Comparison of ENCODE assay signal across 8 cellular contexts in genomic region chr17:51427259-51428255, GRCh38.
DNase-seq lines count a peak whose midpoint lies in the region; ATAC-seq and TF ChIP-seq lines count a peak whose summit lies in the region.

No MANE protein-coding gene starts in this region.

- intact Hi-C loops in testis (cut with DNase I; ENCODE audit: low total_unique reads), result no loop called here

- TF ChIP-seq CTCF in GM23338 (conservative IDR thresholded peaks at IDR 0.05; ENCODE audit: low read depth in 2 of 2) (no peak), testis (IDR thresholded peaks at IDR 0.05) (no peak), hepatocyte (IDR thresholded peaks at IDR 0.05; ENCODE audit: poor library complexity) (no peak)

- H3F3A ChIP-seq in GM23338 (replicated peaks; ENCODE audit: low read depth), result no peaks in the 10 kb centered on the region

- 58% methylated on average over 12 of the region's 12 CpGs for WGBS in testis, 2 donors
- 73% methylated on average over 12 of the region's 12 CpGs for WGBS in hepatocyte (ENCODE audit: low lambda C conversion rate, missing lambda C conversion rate)

- H3K9me2 ChIP-seq in GM23338 (ENCODE audit: insufficient read depth) (0 out of 2 replicates have a peak, but pooled peaks cover 2% of the 10 kb centered on the region), hepatocyte (replicated peaks; ENCODE audit: insufficient read depth) (no peaks in the 10 kb centered on the region)

- H3K79me2 ChIP-seq in GM23338 (replicated peaks; ENCODE audit: insufficient read depth) (no peaks in the 10 kb centered on the region), hepatocyte (no peaks in the 10 kb centered on the region)

- peak overlapping the region; percentile 12 for H3K4me3 ChIP-seq in CD8-positive, alpha-beta memory T cell (ENCODE audit: low read length)
- H3K4me3 ChIP-seq in GM23338 (no peak overlapping the region), testis (no peak overlapping the region), hepatocyte (no peak overlapping the region)

- DNase-seq in CD8-positive, alpha-beta memory T cell, result peak; percentile 23 to 76 (median 48)
- no peak for DNase-seq in GM23338 (ENCODE audit: low spot score)
- peak; percentile 86 to 90 for DNase-seq in SHP77 (lab: John Stamatoyannopoulos, UW)
- peak; percentile 32 to 39 for DNase-seq in stimulated activated CD8-positive, alpha-beta memory T cell treated with anti-CD3 and anti-CD28 coated beads, Interleukin-15, amount 100 ng/mL, for 48 hours (ENCODE audit: low read depth in 2 of 2)
- DNase-seq in testis, result no peak
- DNase-seq in hepatocyte (ENCODE audit: low spot score), result no peak
- DNase-seq in mesenteric fat pad (ENCODE audit: low spot score), result no peak

- ATAC-seq in GM23338, result no peak

- H3K9me3 Mint-ChIP-seq in CD8-positive, alpha-beta memory T cell, result no peaks in the 10 kb centered on the region
- peaks cover 21% of the 10 kb centered on the region for H3K9me3 Mint-ChIP-seq in GM23338
- no peaks in the 10 kb centered on the region for H3K9me3 Mint-ChIP-seq in activated naive CD4-positive, alpha-beta T cell treated with anti-CD3 and anti-CD28 coated beads, Interleukin-2, amount 50 U/mL, for 24 hours

- H3K4me2 ChIP-seq in GM23338 (no peak overlapping the region), hepatocyte (no peak overlapping the region)

- no peaks in the 10 kb centered on the region for H3K36me3 ChIP-seq in CD8-positive, alpha-beta memory T cell (ENCODE audit: insufficient read depth, low read length)
- no peaks in the 10 kb centered on the region for H3K36me3 ChIP-seq in GM23338 (ENCODE audit: insufficient read depth)
- no peaks in the 10 kb centered on the region for H3K36me3 ChIP-seq in testis (ENCODE audit: low read depth, missing control alignments)
- no peaks in the 10 kb centered on the region for H3K36me3 ChIP-seq in hepatocyte (replicated peaks; ENCODE audit: insufficient read depth, low read depth)

- H4K20me1 ChIP-seq in GM23338 (replicated peaks; ENCODE audit: insufficient read depth) (no peaks in the 10 kb centered on the region), hepatocyte (ENCODE audit: insufficient read depth, poor library complexity, severe bottlenecking) (no peaks in the 10 kb centered on the region)

- no peaks in the 10 kb centered on the region for H3K36me3 Mint-ChIP-seq in CD8-positive, alpha-beta memory T cell
- 0 out of 3 replicates have a peak, but pooled peaks cover 4% of the 10 kb centered on the region for H3K36me3 Mint-ChIP-seq in GM23338 (ENCODE audit: low read depth)
- peaks cover 1% of the 10 kb centered on the region for H3K36me3 Mint-ChIP-seq in activated naive CD4-positive, alpha-beta T cell treated with anti-CD3 and anti-CD28 coated beads, Interleukin-2, amount 50 U/mL, for 24 hours

- H3K4me1 ChIP-seq in CD8-positive, alpha-beta memory T cell (ENCODE audit: insufficient read depth, low read length), result peaks cover 51% of the 10 kb centered on the region
- H3K4me1 ChIP-seq in GM23338 (ENCODE audit: insufficient read depth) (no peaks in the 10 kb centered on the region), testis (no peaks in the 10 kb centered on the region), hepatocyte (ENCODE audit: insufficient read depth) (no peaks in the 10 kb centered on the region)

- no peak for TF ChIP-seq POLR2A in testis (IDR thresholded peaks at IDR 0.05)

- H3K4me1 Mint-ChIP-seq in CD8-positive, alpha-beta memory T cell, result peaks cover 12 to 46% (median 44%) of the 10 kb centered on the region in 3 donors
- peaks cover 5% of the 10 kb centered on the region; the same call in 2 of the 3 replicates for H3K4me1 Mint-ChIP-seq in GM23338
- H3K4me1 Mint-ChIP-seq in activated naive CD4-positive, alpha-beta T cell treated with anti-CD3 and anti-CD28 coated beads, Interleukin-2, amount 50 U/mL, for 24 hours, result peaks cover 71% of the 10 kb centered on the region

- H3K27me3 Mint-ChIP-seq in CD8-positive, alpha-beta memory T cell, result peaks cover 0 to 5% of the 10 kb centered on the region in 2 donors
- H3K27me3 Mint-ChIP-seq in GM23338 (ENCODE audit: insufficient read depth, low read depth, poor library complexity), result peaks cover 3% of the 10 kb centered on the region
- no peaks in the 10 kb centered on the region for H3K27me3 Mint-ChIP-seq in activated naive CD4-positive, alpha-beta T cell treated with anti-CD3 and anti-CD28 coated beads, Interleukin-2, amount 50 U/mL, for 24 hours

- H3K27me3 ChIP-seq in CD8-positive, alpha-beta memory T cell (ENCODE audit: insufficient read depth, low read length, poor library complexity, severe bottlenecking), result no peaks in the 10 kb centered on the region
- no peaks in the 10 kb centered on the region for H3K27me3 ChIP-seq in GM23338 (ENCODE audit: insufficient read depth)
- no peaks in the 10 kb centered on the region for H3K27me3 ChIP-seq in testis
- no peaks in the 10 kb centered on the region for H3K27me3 ChIP-seq in hepatocyte

- CTCF ChIA-PET in CD8-positive, alpha-beta memory T cell (lab: Charles Lee), result no interaction called here

- no peaks in the 10 kb centered on the region for H3K9me3 ChIP-seq in CD8-positive, alpha-beta memory T cell (ENCODE audit: low read length)
- H3K9me3 ChIP-seq in testis (no peaks in the 10 kb centered on the region), hepatocyte (ENCODE audit: low read depth) (no peaks in the 10 kb centered on the region)

- H3K27ac Mint-ChIP-seq in CD8-positive, alpha-beta memory T cell, result peak overlapping the region; percentile 18 to 93 (median 78)
- H3K27ac Mint-ChIP-seq in GM23338, result no peak overlapping the region
- H3K27ac Mint-ChIP-seq in activated naive CD4-positive, alpha-beta T cell treated with anti-CD3 and anti-CD28 coated beads, Interleukin-2, amount 50 U/mL, for 24 hours, result peak overlapping the region; percentile 95

- peak overlapping the region in 6 of 7 donors; percentile 1 to 88 (median 24) for H3K4me3 Mint-ChIP-seq in CD8-positive, alpha-beta memory T cell
- no peak overlapping the region for H3K4me3 Mint-ChIP-seq in GM23338
- H3K4me3 Mint-ChIP-seq in activated naive CD4-positive, alpha-beta T cell treated with anti-CD3 and anti-CD28 coated beads, Interleukin-2, amount 50 U/mL, for 24 hours, result peak overlapping the region; percentile 69

- POLR2A ChIA-PET in CD8-positive, alpha-beta memory T cell (lab: Charles Lee), result no interaction called here

- H2AFZ ChIP-seq in GM23338 (peak overlapping the region; percentile 76; the same call in 1 of the 2 replicates), hepatocyte (no peak overlapping the region)

- H3K27ac ChIP-seq in CD8-positive, alpha-beta memory T cell (ENCODE audit: low read depth, low read length), result no peak overlapping the region
- H3K27ac ChIP-seq in GM23338 (ENCODE audit: low read depth) (no peak overlapping the region), testis (no peak overlapping the region), hepatocyte (no peak overlapping the region)

TF ChIP-seq in GM23338, 12 proteins besides CTCF, POLR2A, EP300 and RAD21:
- no peak for TF ChIP-seq JUNB (IDR thresholded peaks at IDR 0.05; ENCODE audit: unreplicated experiment)

Comparison
In these comparisons a context has a peak if more than half of its experiments do, and no peak if none do; other contexts are left out.
1. DNase-seq: peak in CD8-positive, alpha-beta memory T cell (5 of 5), SHP77 (2 of 2) and stimulated activated CD8-positive, alpha-beta memory T cell treated with anti-CD3 and anti-CD28 coated beads, Interleukin-15, amount 100 ng/mL, for 48 hours (2 of 2); none in GM23338 (single experiment), testis (single experiment), hepatocyte (single experiment) and mesenteric fat pad (single experiment).